21 cellular contexts compared by ENCODE assay signal in the genomic region with DNA sequence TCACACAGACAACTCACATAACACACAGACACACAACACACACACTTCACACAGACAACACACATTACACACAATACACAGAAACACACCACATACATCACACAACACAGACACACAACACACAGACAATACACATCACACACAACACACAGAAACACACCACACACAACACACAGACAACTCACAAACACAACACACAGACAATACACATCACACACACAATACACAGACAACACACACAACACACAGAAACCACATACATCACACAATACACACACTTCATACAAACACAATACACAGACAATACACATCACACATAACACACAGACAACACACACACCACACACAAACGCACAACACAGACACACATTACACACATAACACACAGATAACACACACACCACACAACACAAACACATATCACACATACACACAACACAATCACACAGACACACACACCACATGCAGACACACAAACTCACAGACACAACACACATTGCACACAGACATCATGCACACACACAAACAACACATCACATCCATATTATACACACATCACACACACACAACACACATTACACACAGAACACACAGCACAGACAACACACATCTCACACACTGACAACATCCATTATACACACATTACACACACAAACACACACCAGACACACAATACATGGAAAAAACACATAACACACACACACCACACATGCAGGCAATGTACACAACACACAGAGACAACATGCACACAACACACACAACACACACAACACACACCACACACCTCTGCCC. TPM values are rescaled to one million over a fixed set of nuclear protein-coding genes. Genes with fewer than 3 reads are reported as not detected.
"Had no signal": no experiment of that assay in that cellular context is flagged by ENCODE, and none has a peak within 500 bp of the region (broad histone marks: within the 10 kb centered on the region; RNA-seq: fewer than 3 reads in every experiment).

No MANE protein-coding gene starts in this region.

- FAIRE-seq: endothelial cell of umbilical vein, frontal cortex had no signal

- H3K36me3 ChIP-seq: cardiac muscle cell, esophagus muscularis mucosa, left ventricle myocardium inferior, vagina had no signal

- H3K27ac ChIP-seq: cardiac muscle cell, esophagus muscularis mucosa, left ventricle myocardium inferior, vagina had no signal

- H3K4me3 ChIP-seq: cardiac muscle cell, esophagus muscularis mucosa, left ventricle myocardium inferior, vagina had no signal

- H3K4me1 ChIP-seq: esophagus muscularis mucosa, left ventricle myocardium inferior, vagina had no signal

- H3K9me3 ChIP-seq: esophagus muscularis mucosa, left ventricle myocardium inferior, vagina had no signal

- DNase-seq: activated CD4-positive, alpha-beta memory T cell treated with anti-CD3 and anti-CD28 coated beads for 36 hours; activated CD4-positive, alpha-beta T cell treated with anti-CD3 and anti-CD28 coated beads for 48 hours; activated effector memory CD4-positive, alpha-beta T cell treated with anti-CD3 and anti-CD28 coated beads, Interleukin-2, amount 50 U/mL, for 16 hours; amygdala; dermis blood vessel endothelial cell; effector memory CD4-positive, alpha-beta T cell; hippocampal formation; kidney glomerular epithelial cell; left ventricle myocardium inferior; natural killer cell; stimulated activated CD4-positive, alpha-beta T cell treated with anti-CD3 and anti-CD28 coated beads, Interleukin-2, amount 100 ng/mL, for 48 hours; stimulated activated CD8-positive, alpha-beta memory T cell treated with anti-CD3 and anti-CD28 coated beads, Interleukin-4, amount 100 ng/mL, for 48 hours had no signal

- H3K27me3 ChIP-seq: cardiac muscle cell, vagina had no signal

RNA-seq across cellular contexts. Expression of gene CCDC187, which starts 4.6 kb away (rescaled TPM):
- total RNA-seq: activated CD4-positive, alpha-beta memory T cell treated with anti-CD3 and anti-CD28 coated beads for 36 hours; chondrocyte; dermis blood vessel endothelial cell; endothelial cell of umbilical vein; esophagus muscularis mucosa; left ventricle myocardium inferior; lung microvascular endothelial cell; osteocyte; T-helper 2 cell treated with Interferon-gamma antibody and Interleukin-4, amounts not matched to agents 100 ng/mL and 5 ng/mL, for 36 hours; vagina had no signal
- polyA plus RNA-seq: endothelial cell of umbilical vein had no signal
